35 cellular contexts compared by ENCODE assay signal in the genomic region with DNA sequence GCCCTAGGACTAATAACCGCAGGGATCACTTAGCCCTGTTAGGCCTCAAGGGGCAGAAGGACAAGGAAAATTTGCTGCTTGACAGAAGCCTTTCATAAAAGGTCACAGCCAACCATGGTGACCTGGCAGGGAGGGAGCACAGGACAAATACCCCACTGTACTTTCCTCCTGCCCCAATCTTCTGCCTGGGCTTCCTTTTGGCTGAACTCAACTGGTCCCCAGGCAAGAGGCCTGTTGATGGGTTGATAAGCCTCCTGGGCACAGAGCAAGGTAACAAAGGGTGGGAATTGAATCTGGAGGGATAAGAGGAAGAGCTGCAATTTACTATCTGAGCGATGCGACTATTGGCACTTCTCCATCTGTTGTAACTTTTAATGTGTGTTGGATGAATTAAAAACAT.
"Had no signal": no experiment of that assay in that cellular context is flagged by ENCODE, and none has a peak within 500 bp of the region (broad histone marks: within the 10 kb centered on the region; RNA-seq: fewer than 3 reads in every experiment).

No MANE protein-coding gene starts in this region.

- H3K9me3 Mint-ChIP-seq: activated B cell treated with CpG ODN at 0.5 μM for 24 hours; activated CD4-positive, alpha-beta memory T cell treated with anti-CD3 and anti-CD28 coated beads, Interleukin-2, amount 10 ng/mL, durations not matched to agents 7 days and 5 days; activated naive CD4-positive, alpha-beta T cell treated with anti-CD3 and anti-CD28 coated beads, Interleukin-2, amount 10 ng/mL, durations not matched to agents 7 days and 5 days; activated naive CD4-positive, alpha-beta T cell treated with anti-CD3 and anti-CD28 coated beads, Interleukin-2, amount 50 U/mL, for 24 hours; activated naive CD8-positive, alpha-beta T cell treated with anti-CD3 and anti-CD28 coated beads, Interleukin-2, amount 10 ng/mL, durations not matched to agents 7 days and 5 days; activated naive CD8-positive, alpha-beta T cell treated with anti-CD3 and anti-CD28 coated beads, Interleukin-2, amount 50 U/mL, for 24 hours; activated T-helper 2 cell treated with anti-CD3 and anti-CD28 coated beads, Interferon-gamma antibody, Interleukin-2, Interleukin-4, amounts not matched to agents 10 μg/mL and 5 μg/mL and 100 μg/mL, durations not matched to agents 14 hours and 24 hours and 36 hours; T-helper 1 cell treated with Interleukin-12 subunit alpha and Interleukin-12 subunit beta and Interleukin-4 antibody, amounts not matched to agents 30 μg/mL and 1 μg/mL, for 36 hours; T-helper 2 cell treated with Interferon-gamma antibody and Interleukin-4, amounts not matched to agents 5 μg/mL and 100 μg/mL, for 36 hours had no signal

- H3K36me3 Mint-ChIP-seq: activated CD8-positive, alpha-beta memory T cell treated with anti-CD3 and anti-CD28 coated beads, Interleukin-2, amount 10 ng/mL, durations not matched to agents 7 days and 5 days; activated naive CD4-positive, alpha-beta T cell treated with anti-CD3 and anti-CD28 coated beads, Interleukin-2, amount 10 ng/mL, durations not matched to agents 7 days and 5 days; activated naive CD4-positive, alpha-beta T cell treated with anti-CD3 and anti-CD28 coated beads, Interleukin-2, amount 50 U/mL, for 24 hours; activated naive CD8-positive, alpha-beta T cell; activated naive CD8-positive, alpha-beta T cell treated with anti-CD3 and anti-CD28 coated beads, Interleukin-2, amount 10 ng/mL, durations not matched to agents 7 days and 5 days had no signal

- DNase-seq: activated B cell treated with CpG ODN at 0.5 μM for 24 hours; activated CD4-positive, alpha-beta memory T cell treated with anti-CD3 and anti-CD28 coated beads, Interleukin-2, amount 10 ng/mL, durations not matched to agents 7 days and 5 days; activated CD4-positive, alpha-beta T cell treated with anti-CD3 and anti-CD28 coated beads for 48 hours; activated CD4-positive, alpha-beta T cell treated with anti-CD3 and anti-CD28 coated beads, Interleukin-2, amount 10 ng/mL, durations not matched to agents 7 days and 5 days; activated CD4-positive, alpha-beta T cell treated with anti-CD3 and anti-CD28 coated beads, Interleukin-2, amount 50 U/mL, for 48 hours; activated CD4-positive, CD25-positive, alpha-beta regulatory T cell treated with anti-CD3 and anti-CD28 coated beads, Interleukin-2, amount 50 U/mL, for 72 hours; activated CD8-positive, alpha-beta memory T cell treated with anti-CD3 and anti-CD28 coated beads for 24 hours; activated CD8-positive, alpha-beta memory T cell treated with anti-CD3 and anti-CD28 coated beads, Interleukin-2, amount 10 ng/mL, durations not matched to agents 7 days and 5 days; activated CD8-positive, alpha-beta memory T cell treated with anti-CD3 and anti-CD28 coated beads, Interleukin-2, amount 50 U/mL, for 48 hours; activated CD8-positive, alpha-beta T cell treated with anti-CD3 and anti-CD28 coated beads, Interleukin-2, amount 10 ng/mL, durations not matched to agents 7 days and 5 days; activated effector memory CD4-positive, alpha-beta T cell treated with Interleukin-2 at 50 U/mL for 16 hours; activated gamma-delta T cell; activated naive CD4-positive, alpha-beta T cell treated with anti-CD3 and anti-CD28 coated beads, Interleukin-2, amount 10 ng/mL, durations not matched to agents 7 days and 5 days; activated naive CD4-positive, alpha-beta T cell treated with Interleukin-2 at 50 U/mL for 16 hours; activated naive CD8-positive, alpha-beta T cell treated with anti-CD3 and anti-CD28 coated beads, Interleukin-2, amount 10 ng/mL, durations not matched to agents 7 days and 5 days; activated naive CD8-positive, alpha-beta T cell treated with anti-CD3 and anti-CD28 coated beads, Interleukin-2, amount 50 U/mL, for 24 hours; activated T-cell treated with anti-CD3 and anti-CD28 coated beads, Interleukin-2, amount 50 U/mL, for 4 hours; amygdala; anterior cingulate cortex; brain microvascular endothelial cell; caudate nucleus; cerebellar nuclear complex; T-helper 1 cell; T-helper 2 cell; T-helper 9 cell had no signal

- H3K4me1 ChIP-seq: ascending aorta, breast epithelium had no signal

- H3K9me3 ChIP-seq: ascending aorta, breast epithelium had no signal

- ATAC-seq: activated CD8-positive, alpha-beta memory T cell treated with anti-CD3 and anti-CD28 coated beads, Interleukin-2, amount 10 ng/mL, durations not matched to agents 7 days and 5 days; activated CD8-positive, alpha-beta T cell treated with anti-CD3 and anti-CD28 coated beads, Interleukin-2, amount 10 ng/mL, durations not matched to agents 7 days and 5 days; activated naive CD8-positive, alpha-beta T cell treated with anti-CD3 and anti-CD28 coated beads, Interleukin-2, amount 50 U/mL, for 24 hours; activated T-cell treated with anti-CD3 and anti-CD28 coated beads, Interleukin-2, amount 50 U/mL, for 4 hours had no signal

- H3K27me3 Mint-ChIP-seq: activated B cell treated with CpG ODN at 0.5 μM for 24 hours; activated CD4-positive, alpha-beta memory T cell treated with anti-CD3 and anti-CD28 coated beads, Interleukin-2, amount 10 ng/mL, durations not matched to agents 7 days and 5 days; activated CD4-positive, alpha-beta T cell treated with anti-CD3 and anti-CD28 coated beads, Interleukin-2, amount 10 ng/mL, durations not matched to agents 7 days and 5 days; activated CD8-positive, alpha-beta memory T cell treated with anti-CD3 and anti-CD28 coated beads, Interleukin-2, amount 10 ng/mL, durations not matched to agents 7 days and 5 days; activated naive CD4-positive, alpha-beta T cell treated with anti-CD3 and anti-CD28 coated beads, Interleukin-2, amount 10 ng/mL, durations not matched to agents 7 days and 5 days; activated naive CD4-positive, alpha-beta T cell treated with anti-CD3 and anti-CD28 coated beads, Interleukin-2, amount 50 U/mL, for 24 hours; activated naive CD8-positive, alpha-beta T cell; activated naive CD8-positive, alpha-beta T cell treated with anti-CD3 and anti-CD28 coated beads, Interleukin-2, amount 10 ng/mL, durations not matched to agents 7 days and 5 days; activated naive CD8-positive, alpha-beta T cell treated with anti-CD3 and anti-CD28 coated beads, Interleukin-2, amount 50 U/mL, for 24 hours; central memory CD8-positive, alpha-beta T cell had no signal

- H3K27me3 ChIP-seq: ascending aorta, brain microvascular endothelial cell, breast epithelium, cardiac muscle cell had no signal

- H3K27ac ChIP-seq: ascending aorta, brain microvascular endothelial cell, breast epithelium, cardiac muscle cell, VCaP had no signal

- H3K36me3 ChIP-seq: ascending aorta, brain microvascular endothelial cell, breast epithelium, cardiac muscle cell had no signal

- H3K4me3 Mint-ChIP-seq: activated B cell treated with CpG ODN at 0.5 μM for 24 hours; activated CD4-positive, alpha-beta memory T cell treated with anti-CD3 and anti-CD28 coated beads, Interleukin-2, amount 10 ng/mL, durations not matched to agents 7 days and 5 days; activated CD4-positive, alpha-beta T cell treated with anti-CD3 and anti-CD28 coated beads, Interleukin-2, amount 10 ng/mL, durations not matched to agents 7 days and 5 days; activated CD8-positive, alpha-beta memory T cell treated with anti-CD3 and anti-CD28 coated beads, Interleukin-2, amount 10 ng/mL, durations not matched to agents 7 days and 5 days; activated CD8-positive, alpha-beta T cell treated with anti-CD3 and anti-CD28 coated beads, Interleukin-2, amount 10 ng/mL, durations not matched to agents 7 days and 5 days; activated naive CD4-positive, alpha-beta T cell treated with anti-CD3 and anti-CD28 coated beads, Interleukin-2, amount 10 ng/mL, durations not matched to agents 7 days and 5 days; activated naive CD4-positive, alpha-beta T cell treated with anti-CD3 and anti-CD28 coated beads, Interleukin-2, amount 50 U/mL, for 24 hours; activated naive CD8-positive, alpha-beta T cell; activated naive CD8-positive, alpha-beta T cell treated with anti-CD3 and anti-CD28 coated beads, Interleukin-2, amount 10 ng/mL, durations not matched to agents 7 days and 5 days; activated naive CD8-positive, alpha-beta T cell treated with anti-CD3 and anti-CD28 coated beads, Interleukin-2, amount 50 U/mL, for 24 hours; activated T-cell treated with anti-CD3 and anti-CD28 coated beads, Interleukin-2, amount 50 U/mL, for 4 hours; central memory CD8-positive, alpha-beta T cell; T-helper 1 cell treated with Interleukin-12 subunit alpha and Interleukin-12 subunit beta and Interleukin-4 antibody, amounts not matched to agents 30 μg/mL and 1 μg/mL, for 36 hours; T-helper 2 cell treated with Interferon-gamma antibody and Interleukin-4, amounts not matched to agents 5 μg/mL and 100 μg/mL, for 36 hours had no signal

- H3K27ac Mint-ChIP-seq: activated B cell treated with CpG ODN at 0.5 μM for 24 hours; activated CD4-positive, alpha-beta memory T cell treated with anti-CD3 and anti-CD28 coated beads, Interleukin-2, amount 10 ng/mL, durations not matched to agents 7 days and 5 days; activated CD4-positive, alpha-beta T cell treated with anti-CD3 and anti-CD28 coated beads, Interleukin-2, amount 10 ng/mL, durations not matched to agents 7 days and 5 days; activated CD8-positive, alpha-beta memory T cell treated with anti-CD3 and anti-CD28 coated beads, Interleukin-2, amount 10 ng/mL, durations not matched to agents 7 days and 5 days; activated CD8-positive, alpha-beta T cell treated with anti-CD3 and anti-CD28 coated beads, Interleukin-2, amount 10 ng/mL, durations not matched to agents 7 days and 5 days; activated naive CD4-positive, alpha-beta T cell treated with anti-CD3 and anti-CD28 coated beads, Interleukin-2, amount 10 ng/mL, durations not matched to agents 7 days and 5 days; activated naive CD4-positive, alpha-beta T cell treated with anti-CD3 and anti-CD28 coated beads, Interleukin-2, amount 50 U/mL, for 24 hours; activated naive CD8-positive, alpha-beta T cell; activated naive CD8-positive, alpha-beta T cell treated with anti-CD3 and anti-CD28 coated beads, Interleukin-2, amount 10 ng/mL, durations not matched to agents 7 days and 5 days; activated naive CD8-positive, alpha-beta T cell treated with anti-CD3 and anti-CD28 coated beads, Interleukin-2, amount 50 U/mL, for 24 hours; activated T-helper 2 cell treated with anti-CD3 and anti-CD28 coated beads, Interferon-gamma antibody, Interleukin-2, Interleukin-4, amounts not matched to agents 10 μg/mL and 5 μg/mL and 100 μg/mL, durations not matched to agents 14 hours and 24 hours and 36 hours; T-helper 1 cell treated with Interleukin-12 subunit alpha and Interleukin-12 subunit beta and Interleukin-4 antibody, amounts not matched to agents 30 μg/mL and 1 μg/mL, for 36 hours; T-helper 2 cell treated with Interferon-gamma antibody and Interleukin-4, amounts not matched to agents 5 μg/mL and 100 μg/mL, for 36 hours had no signal

- H3K4me3 ChIP-seq: ascending aorta, breast epithelium, cardiac muscle cell had no signal

- H3K4me1 Mint-ChIP-seq: activated B cell treated with CpG ODN at 0.5 μM for 24 hours; activated CD4-positive, alpha-beta memory T cell treated with anti-CD3 and anti-CD28 coated beads, Interleukin-2, amount 10 ng/mL, durations not matched to agents 7 days and 5 days; activated CD4-positive, alpha-beta T cell treated with anti-CD3 and anti-CD28 coated beads, Interleukin-2, amount 10 ng/mL, durations not matched to agents 7 days and 5 days; activated CD8-positive, alpha-beta memory T cell treated with anti-CD3 and anti-CD28 coated beads, Interleukin-2, amount 10 ng/mL, durations not matched to agents 7 days and 5 days; activated naive CD4-positive, alpha-beta T cell treated with anti-CD3 and anti-CD28 coated beads, Interleukin-2, amount 10 ng/mL, durations not matched to agents 7 days and 5 days; activated naive CD4-positive, alpha-beta T cell treated with anti-CD3 and anti-CD28 coated beads, Interleukin-2, amount 50 U/mL, for 24 hours; activated naive CD8-positive, alpha-beta T cell treated with anti-CD3 and anti-CD28 coated beads, Interleukin-2, amount 10 ng/mL, durations not matched to agents 7 days and 5 days; activated naive CD8-positive, alpha-beta T cell treated with anti-CD3 and anti-CD28 coated beads, Interleukin-2, amount 50 U/mL, for 24 hours; central memory CD8-positive, alpha-beta T cell had no signal
